ENCODE assay signal across 1 cellular context in genomic region chr22:45645526-45646414, GRCh38.
TF ChIP-seq lines count a peak whose summit lies in the region.

No MANE protein-coding gene starts in this region.

TF ChIP-seq in HepG2, 621 proteins besides CTCF, POLR2A, EP300 and RAD21 (continued from another document):
- TF ChIP-seq ZHX1 (CRISPR knock-in tag; IDR thresholded peaks at IDR 0.05; ENCODE audit: low read depth): peak; percentile 58; the same call in 1 of the 2 replicates
- no peak for TF ChIP-seq ZNF652 (CRISPR knock-in tag; IDR thresholded peaks at IDR 0.05; ENCODE audit: borderline replicate concordance, low read depth)
- TF ChIP-seq AFF4 (CRISPR knock-in tag; IDR thresholded peaks at IDR 0.05): no peak
- no peak for TF ChIP-seq SMYD3 (CRISPR knock-in tag; IDR thresholded peaks at IDR 0.05)
- TF ChIP-seq ZNF792 (CRISPR knock-in tag; IDR thresholded peaks at IDR 0.05): no peak
- TF ChIP-seq ISX (CRISPR knock-in tag; conservative IDR thresholded peaks at IDR 0.05): no peak
- TF ChIP-seq NFKB2 (CRISPR knock-in tag; IDR thresholded peaks at IDR 0.05; ENCODE audit: borderline replicate concordance): peak; percentile 86
- no peak for TF ChIP-seq STAT5B (CRISPR knock-in tag; IDR thresholded peaks at IDR 0.05)
- no peak for TF ChIP-seq ZNF331 (CRISPR knock-in tag; IDR thresholded peaks at IDR 0.05)
- no peak for TF ChIP-seq NAIF1 (CRISPR knock-in tag; IDR thresholded peaks at IDR 0.05; ENCODE audit: borderline replicate concordance)
- no peak for TF ChIP-seq ZNF570 (CRISPR knock-in tag; IDR thresholded peaks at IDR 0.05; ENCODE audit: borderline replicate concordance)
- no peak for TF ChIP-seq ZNF354B (CRISPR knock-in tag; IDR thresholded peaks at IDR 0.05)
- no peak for TF ChIP-seq ZNF660 (CRISPR knock-in tag; IDR thresholded peaks at IDR 0.05; ENCODE audit: borderline replicate concordance, low read depth)
- TF ChIP-seq BRF2 (CRISPR knock-in tag; IDR thresholded peaks at IDR 0.05): no peak
- no peak for TF ChIP-seq STAT6 (CRISPR knock-in tag; IDR thresholded peaks at IDR 0.05; ENCODE audit: borderline replicate concordance)
- TF ChIP-seq AKNA (CRISPR knock-in tag; IDR thresholded peaks at IDR 0.05; ENCODE audit: borderline replicate concordance): no peak
- no peak for TF ChIP-seq FOSL1 (CRISPR knock-in tag; IDR thresholded peaks at IDR 0.05; ENCODE audit: borderline replicate concordance)
- peak; percentile 52; the same call in 1 of the 2 replicates for TF ChIP-seq SMAD1 (CRISPR knock-in tag; IDR thresholded peaks at IDR 0.05; ENCODE audit: borderline replicate concordance, low read depth)
- TF ChIP-seq ZNF446 (CRISPR knock-in tag; IDR thresholded peaks at IDR 0.05): no peak
- TF ChIP-seq CEBPG (CRISPR knock-in tag; IDR thresholded peaks at IDR 0.05): no peak
- no peak for TF ChIP-seq ZBTB43 (CRISPR knock-in tag; conservative IDR thresholded peaks at IDR 0.05)
- TF ChIP-seq PHF5A (CRISPR knock-in tag; IDR thresholded peaks at IDR 0.05; ENCODE audit: low read depth, unreplicated experiment): no peak
- TF ChIP-seq MEF2D (CRISPR knock-in tag; IDR thresholded peaks at IDR 0.05): no peak
- TF ChIP-seq ZNF317 (CRISPR knock-in tag; IDR thresholded peaks at IDR 0.05): no peak
